In genomic region chr11:114036958-114037357, GRCh38 we compare ENCODE assay signal across 20 cellular contexts. TPM values are rescaled to one million over a fixed set of nuclear protein-coding genes. Genes with fewer than 3 reads are reported as not detected.
A peak's percentile ranks its signal among the peaks of the same experiment; 100 is the strongest.
DNase-seq lines count a peak whose midpoint lies in the region; ATAC-seq and TF ChIP-seq lines count a peak whose summit lies in the region.
"Had no signal": no experiment of that assay in that cellular context is flagged by ENCODE, and none has a peak within 500 bp of the region (broad histone marks: within the 10 kb centered on the region; RNA-seq: fewer than 3 reads in every experiment).

No MANE protein-coding gene starts in this region.

- POLR2A ChIA-PET in MCF 10A (lab: Yijun Ruan, JAX): interaction anchor here (0.6 to 1.9 kb wide), 7 partner anchors 15 to 225 kb away, joined by 3 to 10 read pairs (median 4); no protein-coding TSS in a partner anchor

- no peak overlapping the region for H3K14ac ChIP-seq in neuronal stem cell (ENCODE audit: low read length)

- H4K20me1 ChIP-seq in mammary epithelial cell (ENCODE audit: insufficient read depth, low read length): no peaks in the 10 kb centered on the region

- no peak overlapping the region for H4K91ac ChIP-seq in neuronal stem cell (ENCODE audit: low read depth, low read length, poor library complexity)

- no peak overlapping the region for H3K23ac ChIP-seq in neuronal stem cell (ENCODE audit: low read depth, low read length, poor library complexity)

- H3K4me2 ChIP-seq in mammary epithelial cell (ENCODE audit: insufficient read depth, low read depth, low read length) (no peak overlapping the region), neuronal stem cell (ENCODE audit: insufficient read depth, low read length, poor library complexity, severe bottlenecking) (no peak overlapping the region)
- H3K4me2 ChIP-seq: PC-9 had no signal

- TF ChIP-seq POLR2A in transverse colon (IDR thresholded peaks at IDR 0.05): no peak

- H2BK12ac ChIP-seq in neuronal stem cell (ENCODE audit: low read length): no peak overlapping the region

- no peak for TF ChIP-seq EP300 in transverse colon (IDR thresholded peaks at IDR 0.05; ENCODE audit: low read depth)

- H3K27ac ChIP-seq in mammary epithelial cell (ENCODE audit: insufficient read depth, low read depth, low read length) (no peak overlapping the region), cingulate gyrus (ENCODE audit: low read depth, low read length) (peak overlapping the region; percentile 47), transverse colon (peak overlapping the region; percentile 56 to 75 (median 62)), neuronal stem cell (replicated peaks; ENCODE audit: low read length) (no peak overlapping the region)
- H3K27ac ChIP-seq: PC-9 had no signal

- no peak overlapping the region for H3K18ac ChIP-seq in neuronal stem cell (ENCODE audit: low read length)

- dilution Hi-C loops in mammary epithelial cell (cut with HindIII; ENCODE audit: low sequenced_read_pairs): no loop called here

- H2BK120ac ChIP-seq in neuronal stem cell (ENCODE audit: low read depth, low read length): no peak overlapping the region

- CTCF ChIA-PET in MCF 10A (lab: Yijun Ruan, JAX): interaction anchor here (0.5 to 5.5 kb wide), 15 partner anchors 8 to 530 kb away, joined by 3 to 48 read pairs (median 5); no protein-coding TSS in a partner anchor
- CTCF ChIA-PET in mammary epithelial cell (lab: Charles Lee; ENCODE audit: low non-redundant PET): no interaction called here

- H3K9ac ChIP-seq in mammary epithelial cell (ENCODE audit: insufficient read depth, low read length) (no peak overlapping the region), neuronal stem cell (ENCODE audit: low read depth, low read length, poor library complexity) (no peak overlapping the region)
- H3K9ac ChIP-seq: SK-N-SH had no signal

- H3K27ac Mint-ChIP-seq in MCF 10A (ENCODE audit: low read depth, unreplicated experiment) (peak overlapping the region; percentile 70), naive B cell (peak overlapping the region in 2 of 6 donors; percentile 10 to 44)
- H3K27ac Mint-ChIP-seq: activated naive CD4-positive, alpha-beta T cell treated with anti-CD3 and anti-CD28 coated beads, Interleukin-2, amount 50 U/mL, for 24 hours; CD4-positive, alpha-beta T cell had no signal

- H3K27me3 ChIP-seq in mammary epithelial cell (ENCODE audit: insufficient read depth, low read length): no peaks in the 10 kb centered on the region
- H3K27me3 ChIP-seq in transverse colon: no peaks in the 10 kb centered on the region
- no peaks in the 10 kb centered on the region for H3K27me3 ChIP-seq in neuronal stem cell (ENCODE audit: control insufficient read depth in 3 of 3, insufficient read depth in 3 of 3, low read depth in 1 of 3, low read length in 3 of 3)
- H3K27me3 ChIP-seq: breast epithelium, left lung had no signal

- H3K4me3 Mint-ChIP-seq in MCF 10A (ENCODE audit: unreplicated experiment) (peak overlapping the region; percentile 68), naive B cell (peak overlapping the region in 5 of 8 donors; percentile 41 to 62 (median 51))
- H3K4me3 Mint-ChIP-seq: activated naive CD4-positive, alpha-beta T cell treated with anti-CD3 and anti-CD28 coated beads, Interleukin-2, amount 50 U/mL, for 24 hours; CD4-positive, alpha-beta T cell had no signal

- no peak overlapping the region for H2BK5ac ChIP-seq in neuronal stem cell (ENCODE audit: low read length)

- H3K36me3 ChIP-seq in mammary epithelial cell (ENCODE audit: insufficient read depth, low read length) (no peaks in the 10 kb centered on the region), transverse colon (no peaks in the 10 kb centered on the region), neuronal stem cell (replicated peaks in 1 of 2; ENCODE audit: control insufficient read depth in 2 of 2, insufficient read depth in 2 of 2, low read length in 2 of 2) (no peaks in the 10 kb centered on the region)
- H3K36me3 ChIP-seq: breast epithelium, left lung had no signal

- H4K8ac ChIP-seq in neuronal stem cell (ENCODE audit: low read depth, low read length): no peak overlapping the region

- in situ Hi-C loops in mammary epithelial cell (cut with MboI; ENCODE audit: low sequenced_read_pairs in 2 of 2) (loop anchor here (5.0 to 10.0 kb wide), 2 partner anchors 140 to 228 kb away; no protein-coding TSS in a partner anchor), transverse colon (cut with MboI; ENCODE audit: low pct_ligation_motif_present in 1 of 4, low pct_unique_long_range_greater_than_20kb in 1 of 4, low sequenced_read_pairs in 3 of 4) (loop anchor here (5.0 to 25.0 kb wide), 5 partner anchors 148 to 228 kb away; no protein-coding TSS in a partner anchor)

- H3K4me3 ChIP-seq in mammary epithelial cell (replicated peaks in 1 of 3; ENCODE audit: insufficient read depth in 1 of 3, low read depth in 2 of 3, low read length in 3 of 3) (no peak overlapping the region), transverse colon (no peak overlapping the region), neuronal stem cell (ENCODE audit: low read length in 2 of 2) (no peak overlapping the region)
- H3K4me3 ChIP-seq: PC-9 had no signal

- H3K36me3 Mint-ChIP-seq in MCF 10A (ENCODE audit: insufficient read depth, unreplicated experiment) (no peaks in the 10 kb centered on the region), naive B cell (no peaks in the 10 kb centered on the region)
- H3K36me3 Mint-ChIP-seq: activated naive CD4-positive, alpha-beta T cell treated with anti-CD3 and anti-CD28 coated beads, Interleukin-2, amount 50 U/mL, for 24 hours had no signal

- H3K79me2 ChIP-seq in mammary epithelial cell (ENCODE audit: insufficient read depth, low read length): no peaks in the 10 kb centered on the region

- H2BK15ac ChIP-seq in neuronal stem cell (ENCODE audit: low read length): no peak overlapping the region

- no peaks in the 10 kb centered on the region for H3K79me1 ChIP-seq in neuronal stem cell (ENCODE audit: low read depth, low read length)

- WGBS in mammary epithelial cell (ENCODE audit: low coverage, missing lambda C conversion rate): 97% methylated on average over 3 of the region's 3 CpGs
- 92 to 94% methylated on average over 3 of the region's 3 CpGs for WGBS in transverse colon (ENCODE audit: low coverage in 1 of 2), 2 donors
- no CpG with 5 or more reads among the region's 3 CpGs for WGBS in neuronal stem cell (ENCODE audit: extremely low coverage in 2 of 2, insufficient read length in 2 of 2, insufficient replicate concordance in 1 of 2), 2 donors

- DNase-seq in MCF 10A (ENCODE audit: unreplicated experiment): no peak
- no peak for DNase-seq in mammary epithelial cell
- DNase-seq in naive B cell: no peak
- DNase-seq in transverse colon: no peak
- DNase-seq in neuronal stem cell (ENCODE audit: low spot score): no peak
- no peak for DNase-seq in omental fat pad (ENCODE audit: low spot score)
- DNase-seq: activated T-cell treated with anti-CD3 and anti-CD28 coated beads, Interleukin-2, amount 50 U/mL, for 1 hour; KBM-7; left lung; NCI-H1048; PC-9; SK-N-SH; stimulated activated CD4-positive, alpha-beta T cell treated with anti-CD3 and anti-CD28 coated beads, Interleukin-4, amount 100 ng/mL, for 24 hours; trophoblast cell had no signal

- H2AFZ ChIP-seq in mammary epithelial cell (ENCODE audit: low read depth, low read length) (no peak overlapping the region), neuronal stem cell (ENCODE audit: low read length) (no peak overlapping the region)
- H2AFZ ChIP-seq: PC-9 had no signal

- H3K9me3 ChIP-seq in mammary epithelial cell (replicated peaks; ENCODE audit: insufficient read depth, low read length) (no peaks in the 10 kb centered on the region), transverse colon (no peaks in the 10 kb centered on the region), neuronal stem cell (replicated peaks in 1 of 2; ENCODE audit: control insufficient read depth in 2 of 2, insufficient read depth in 1 of 2, low read depth in 1 of 2, low read length in 2 of 2) (no peaks in the 10 kb centered on the region)
- H3K9me3 ChIP-seq: breast epithelium, left lung, SK-N-SH had no signal

- no peak overlapping the region for H3K4ac ChIP-seq in neuronal stem cell (ENCODE audit: low read length)

- H2AK5ac ChIP-seq in neuronal stem cell (ENCODE audit: low read depth, low read length): no peak overlapping the region

- no TSS peak for BruUV-seq in MCF 10A (replicated peaks; lab: Mats Ljungman, UMichigan)
- BruUV-seq in mammary epithelial cell (replicated peaks; lab: Mats Ljungman, UMichigan): no TSS peak

- ATAC-seq in naive B cell (ENCODE audit: low read depth in 2 of 2) (no peak), omental fat pad (ENCODE audit: low FRiP score) (no peak), GM19463 (IDR thresholded peaks at IDR 0.05; ENCODE audit: unreplicated experiment) (no peak)

- H3K9me3 Mint-ChIP-seq in MCF 10A (ENCODE audit: unreplicated experiment) (no peaks in the 10 kb centered on the region), naive B cell (no peaks in the 10 kb centered on the region)
- H3K9me3 Mint-ChIP-seq: activated naive CD4-positive, alpha-beta T cell treated with anti-CD3 and anti-CD28 coated beads, Interleukin-2, amount 50 U/mL, for 24 hours; CD4-positive, alpha-beta T cell had no signal

- no peaks in the 10 kb centered on the region for H3K4me1 ChIP-seq in mammary epithelial cell (ENCODE audit: insufficient read depth, low read length)
- peaks cover 11 to 30% (median 25%) of the 10 kb centered on the region in 4 donors for H3K4me1 ChIP-seq in transverse colon
- H3K4me1 ChIP-seq in neuronal stem cell (ENCODE audit: control insufficient read depth in 2 of 2, insufficient read depth in 1 of 2, low read depth in 1 of 2, low read length in 2 of 2): peaks cover 3 to 4% of the 10 kb centered on the region in 2 donors
- H3K4me1 ChIP-seq: breast epithelium had no signal

- TF ChIP-seq CTCF in MCF 10A (IDR thresholded peaks at IDR 0.05; ENCODE audit: unreplicated experiment): no peak
- no peak for TF ChIP-seq CTCF in mammary epithelial cell (conservative IDR thresholded peaks at IDR 0.05 in 1 of 2, IDR thresholded peaks at IDR 0.05 in 1 of 2; ENCODE audit: extremely low read depth in 1 of 2, insufficient read depth in 1 of 2, low read depth in 1 of 2, low read length in 2 of 2)
- TF ChIP-seq CTCF in transverse colon (IDR thresholded peaks at IDR 0.05): no peak
- TF ChIP-seq CTCF in omental fat pad (IDR thresholded peaks at IDR 0.05): no peak

- intact Hi-C loops in MCF 10A (cut with micrococcal nuclease) (loop anchor here (1.0 kb wide), 3 partner anchors 22 to 224 kb away; partner anchors contain the start of gene ZBTB16), mammary epithelial cell (cut with micrococcal nuclease) (loop anchor here (1.0 kb wide), 2 partner anchors 143 to 224 kb away; no protein-coding TSS in a partner anchor), transverse colon (cut with DNase I; ENCODE audit: low total_unique reads) (loop anchor here (5.0 kb wide), 1 partner anchor 225 kb away; no protein-coding TSS in a partner anchor)

- H3K27me3 Mint-ChIP-seq in MCF 10A (ENCODE audit: insufficient read depth, unreplicated experiment): no peaks in the 10 kb centered on the region
- peaks cover 4 to 32% (median 17%) of the 10 kb centered on the region in 3 donors for H3K27me3 Mint-ChIP-seq in naive B cell
- H3K27me3 Mint-ChIP-seq: CD4-positive, alpha-beta T cell had no signal

- H3K4me1 Mint-ChIP-seq in MCF 10A (ENCODE audit: insufficient read depth, unreplicated experiment) (peaks cover 24% of the 10 kb centered on the region), naive B cell (peaks cover 7 to 11% (median 8%) of the 10 kb centered on the region in 3 donors)
- H3K4me1 Mint-ChIP-seq: activated naive CD4-positive, alpha-beta T cell treated with anti-CD3 and anti-CD28 coated beads, Interleukin-2, amount 50 U/mL, for 24 hours had no signal

RNA-seq across cellular contexts. Expression of gene ZBTB16, which starts 22.6 kb away (rescaled TPM):
- total RNA-seq in MCF 10A (2022) (70.4 and 75.3 TPM in 2 replicates), mammary epithelial cell (10 to 100 TPM in 1 of 2 donors, 1 to 10 TPM in 1; 1.6 to 20.2 TPM), transverse colon (100 to 1,000 TPM; 108 to 271 (median 155) TPM), omental fat pad (100 to 1,000 TPM in 3 of 4 donors, 10 to 100 TPM in 1; 82.7 to 375 (median 189) TPM)
- polyA plus RNA-seq in mammary epithelial cell (0.48 TPM), naive B cell (ENCODE audit: low read depth in 6 of 6) (100 to 1,000 TPM in 2 of 6 donors, 10 to 100 TPM in 3, 1 to 10 TPM in 1; 10.0 to 178 (median 50.5) TPM)
- 1.7 TPM for polyA minus RNA-seq in mammary epithelial cell
- polyA plus RNA-seq in neuronal stem cell (2013, experiment 1 of 2): 18.2 TPM
- 19.2 TPM for polyA plus RNA-seq in neuronal stem cell (2013, experiment 2 of 2)
- total RNA-seq: A172 had no signal
- polyA plus RNA-seq: SK-N-SH had no signal

Comparison
In these comparisons a context has a peak if more than half of its experiments do, and no peak if none do; other contexts are left out.
1. H3K27ac ChIP-seq: peak in cingulate gyrus (single experiment) and transverse colon (4 of 4); none in mammary epithelial cell (single experiment) and neuronal stem cell (single experiment).